Comparison of ENCODE assay signal across 13 cellular contexts in the genomic region with DNA sequence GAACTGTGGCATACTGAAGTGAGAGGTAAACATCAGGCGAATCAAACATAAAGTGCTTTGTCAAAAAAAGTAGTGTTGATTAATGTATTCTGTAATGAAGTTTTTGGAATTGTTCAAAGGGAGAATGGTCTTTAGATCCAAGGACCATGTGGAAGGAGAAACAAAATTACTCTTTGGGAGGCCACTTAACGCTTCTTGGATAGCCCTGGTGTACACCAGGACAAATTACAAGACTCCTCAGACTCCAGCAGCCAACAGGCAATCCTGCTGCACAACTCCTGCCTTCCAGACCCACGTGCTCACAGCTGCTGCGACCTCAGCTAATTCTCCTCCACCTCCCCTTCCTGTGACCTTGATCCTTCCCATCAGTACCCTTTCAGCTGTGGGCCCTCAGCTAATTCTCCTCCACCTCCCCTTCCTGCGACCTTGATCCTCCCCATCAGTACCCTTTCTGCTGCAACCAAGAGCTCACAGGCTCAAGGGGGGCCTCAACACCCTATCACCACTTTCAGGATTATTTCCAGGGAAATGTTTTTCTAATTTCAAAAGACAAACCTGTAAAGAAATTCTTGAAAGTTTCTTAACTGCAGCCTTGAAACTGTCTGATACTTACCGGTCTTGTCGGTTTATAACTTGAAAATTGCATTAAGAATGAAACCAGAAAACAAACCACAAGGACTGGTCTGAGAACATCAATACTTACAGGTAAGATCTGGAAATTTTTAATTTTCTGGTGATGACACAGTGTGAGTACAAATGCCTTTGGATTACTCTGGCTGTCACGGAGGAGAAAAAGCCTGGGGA. TPM values are rescaled to one million over a fixed set of nuclear protein-coding genes. Genes with fewer than 3 reads are reported as not detected.
DNase-seq lines count a peak whose midpoint lies in the region; ATAC-seq, FAIRE-seq and TF ChIP-seq lines count a peak whose summit lies in the region.
"Had no signal": no experiment of that assay in that cellular context is flagged by ENCODE, and none has a peak within 500 bp of the region (broad histone marks: within the 10 kb centered on the region; RNA-seq: fewer than 3 reads in every experiment).

No MANE protein-coding gene starts in this region.

- TF ChIP-seq CTCF in natural killer cell (IDR thresholded peaks at IDR 0.05) (no peak), OCI-LY3 (IDR thresholded peaks at IDR 0.05; ENCODE audit: low read depth, low read length) (no peak)

- peaks cover 5 to 14% of the 10 kb centered on the region in 2 donors for H3K4me1 Mint-ChIP-seq in natural killer cell treated with Interleukin-12 subunit alpha and Interleukin-12 subunit beta and Interleukin-15 and Interleukin-18, amount 100 ng/mL, for 72 hours (ENCODE audit: low read depth in 2 of 2)
- no peaks in the 10 kb centered on the region for H3K4me1 Mint-ChIP-seq in natural killer cell
- H3K4me1 Mint-ChIP-seq in CD4-positive, alpha-beta memory T cell = peaks cover 13 to 18% (median 17%) of the 10 kb centered on the region in 4 donors

- no peaks in the 10 kb centered on the region for H3K36me3 Mint-ChIP-seq in natural killer cell treated with Interleukin-12 subunit alpha and Interleukin-12 subunit beta and Interleukin-15 and Interleukin-18, amount 100 ng/mL, for 72 hours
- no peaks in the 10 kb centered on the region for H3K36me3 Mint-ChIP-seq in natural killer cell
- H3K36me3 Mint-ChIP-seq in CD4-positive, alpha-beta memory T cell = peaks cover 2 to 20% of the 10 kb centered on the region in 2 donors

- no peak overlapping the region for H2BK12ac ChIP-seq in mesenchymal stem cell (ENCODE audit: low read length in 2 of 2)

- peaks cover 77% of the 10 kb centered on the region for H3K27me3 ChIP-seq in OCI-LY3 (ENCODE audit: low read depth, low read length)
- no peaks in the 10 kb centered on the region for H3K27me3 ChIP-seq in mesenchymal stem cell (ENCODE audit: control insufficient read depth in 1 of 2, insufficient read depth in 1 of 2, low read length in 2 of 2)
- H3K27me3 ChIP-seq in CD4-positive, alpha-beta memory T cell (ENCODE audit: insufficient read depth, low read length) = no peaks in the 10 kb centered on the region
- H3K27me3 ChIP-seq: uterus had no signal

- H3K23ac ChIP-seq in mesenchymal stem cell (ENCODE audit: low read length in 2 of 2) = no peak overlapping the region

- no peak overlapping the region for H2AFZ ChIP-seq in OCI-LY3 (ENCODE audit: low read depth, low read length)
- no peak overlapping the region for H2AFZ ChIP-seq in mesenchymal stem cell (ENCODE audit: low read depth, low read length)

- no peak for FAIRE-seq in urothelium cell line (lab: Jason Lieb, UNC)

- H4K91ac ChIP-seq in mesenchymal stem cell (ENCODE audit: low read length) = no peak overlapping the region

- 93% methylated on average over 7 of the region's 8 CpGs for WGBS in mesenchymal stem cell

- peak overlapping the region in 1 of 2 donors; percentile 7 for H3K27ac Mint-ChIP-seq in natural killer cell treated with Interleukin-12 subunit alpha and Interleukin-12 subunit beta and Interleukin-15 and Interleukin-18, amount 100 ng/mL, for 72 hours
- no peak overlapping the region for H3K27ac Mint-ChIP-seq in natural killer cell
- peak overlapping the region in 3 of 7 donors; percentile 22 to 85 (median 54) for H3K27ac Mint-ChIP-seq in CD4-positive, alpha-beta memory T cell

- H2BK120ac ChIP-seq in mesenchymal stem cell (ENCODE audit: low read depth, low read length) = no peak overlapping the region

- CTCF ChIA-PET in CD4-positive, alpha-beta memory T cell (lab: Charles Lee; ENCODE audit: partially characterized antibody) = interaction anchor here (0.9 to 6.6 kb wide), 8 partner anchors 15 to 127 kb away, joined by 4 to 94 read pairs (median 12); no protein-coding TSS in a partner anchor

- peak overlapping the region; percentile 53 for H3K4me3 Mint-ChIP-seq in natural killer cell treated with Interleukin-12 subunit alpha and Interleukin-12 subunit beta and Interleukin-15 and Interleukin-18, amount 100 ng/mL, for 72 hours
- no peak overlapping the region for H3K4me3 Mint-ChIP-seq in natural killer cell
- peak overlapping the region in 3 of 8 donors; percentile 15 to 53 (median 40) for H3K4me3 Mint-ChIP-seq in CD4-positive, alpha-beta memory T cell

- H3K4me1 ChIP-seq in OCI-LY3 (ENCODE audit: low read length) = peaks cover 24% of the 10 kb centered on the region
- H3K4me1 ChIP-seq in mesenchymal stem cell (ENCODE audit: control insufficient read depth, insufficient read depth, low read depth, low read length) = peaks cover 19% of the 10 kb centered on the region
- H3K4me1 ChIP-seq in CD4-positive, alpha-beta memory T cell (ENCODE audit: insufficient read depth, low read length) = peaks cover 18% of the 10 kb centered on the region
- H3K4me1 ChIP-seq: HAP-1, uterus had no signal

- no peak overlapping the region for H3K27ac ChIP-seq in OCI-LY3 (ENCODE audit: low read length)
- no peak overlapping the region for H3K27ac ChIP-seq in mesenchymal stem cell (ENCODE audit: low read length, poor library complexity, severe bottlenecking)
- no peak overlapping the region for H3K27ac ChIP-seq in CD4-positive, alpha-beta memory T cell (ENCODE audit: low read depth, low read length)
- H3K27ac ChIP-seq: uterus had no signal

- H3K79me2 ChIP-seq in OCI-LY3 (ENCODE audit: low read length) = no peaks in the 10 kb centered on the region

- DNase-seq in natural killer cell treated with Interleukin-12 subunit alpha and Interleukin-12 subunit beta and Interleukin-15 and Interleukin-18, amount 100 ng/mL, for 72 hours (ENCODE audit: low spot score) = no peak
- no peak for DNase-seq in natural killer cell
- no peak for DNase-seq in NCI-H524 treated with DMSO at 0.1 percent for 48 hours (lab: John Stamatoyannopoulos, UW)
- no peak for DNase-seq in urothelium cell line (ENCODE audit: low spot score)
- DNase-seq in mesenchymal stem cell = no peak
- no peak for DNase-seq in CD4-positive, alpha-beta memory T cell
- DNase-seq: KBM-7, occipital lobe had no signal

- H4K8ac ChIP-seq in mesenchymal stem cell (ENCODE audit: low read length) = no peak overlapping the region

- peak in 1 of 2 donors; percentile 64 for ATAC-seq in natural killer cell treated with Interleukin-12 subunit alpha and Interleukin-12 subunit beta and Interleukin-15 and Interleukin-18, amount 100 ng/mL, for 72 hours
- no peak for ATAC-seq in natural killer cell
- ATAC-seq in HG02852 (IDR thresholded peaks at IDR 0.05; ENCODE audit: unreplicated experiment) = peak; percentile 64

- peaks cover 8% of the 10 kb centered on the region for H3K79me1 ChIP-seq in mesenchymal stem cell (replicated peaks; ENCODE audit: low read length, poor library complexity, severe bottlenecking)

- intact Hi-C loops in natural killer cell (cut with micrococcal nuclease) = loop anchor here (5.0 kb wide), 1 partner anchor 37 kb away; no protein-coding TSS in a partner anchor
- intact Hi-C loops in CD4-positive, alpha-beta memory T cell (cut with micrococcal nuclease) = loop anchor here (1.0 kb wide), 1 partner anchor 38 kb away; no protein-coding TSS in a partner anchor

- no peak overlapping the region for H3K4ac ChIP-seq in mesenchymal stem cell (ENCODE audit: low read depth in 1 of 2, low read length in 2 of 2)

- no peak overlapping the region for H2AK5ac ChIP-seq in mesenchymal stem cell (ENCODE audit: low read length, severe bottlenecking)

- no peak overlapping the region for H3K18ac ChIP-seq in mesenchymal stem cell (ENCODE audit: low read depth in 1 of 2, low read length in 2 of 2)

- no peak overlapping the region for H2BK15ac ChIP-seq in mesenchymal stem cell (ENCODE audit: low read depth, poor library complexity, severe bottlenecking)

- H4K20me1 ChIP-seq in OCI-LY3 (ENCODE audit: insufficient read depth, low read length) = no peaks in the 10 kb centered on the region

- no peaks in the 10 kb centered on the region for H3K9me3 ChIP-seq in OCI-LY3 (ENCODE audit: insufficient read depth, low read length)
- no peaks in the 10 kb centered on the region for H3K9me3 ChIP-seq in mesenchymal stem cell (ENCODE audit: control insufficient read depth, low read length)
- no peaks in the 10 kb centered on the region for H3K9me3 ChIP-seq in CD4-positive, alpha-beta memory T cell (ENCODE audit: control insufficient read depth in 1 of 2, low read length in 2 of 2)
- H3K9me3 ChIP-seq: HAP-1, uterus had no signal

- H3K36me3 ChIP-seq in OCI-LY3 (replicated peaks; ENCODE audit: low read depth, low read length) (no peaks in the 10 kb centered on the region), mesenchymal stem cell (ENCODE audit: control insufficient read depth in 1 of 2, insufficient read depth in 2 of 2, low read depth in 1 of 2, low read length in 2 of 2) (peaks cover 38 to 71% of the 10 kb centered on the region in 2 experiments)
- H3K36me3 ChIP-seq in CD4-positive, alpha-beta memory T cell (ENCODE audit: insufficient read depth, low read length) = no peaks in the 10 kb centered on the region
- H3K36me3 ChIP-seq: uterus had no signal

- H3K9me3 Mint-ChIP-seq in natural killer cell treated with Interleukin-12 subunit alpha and Interleukin-12 subunit beta and Interleukin-15 and Interleukin-18, amount 100 ng/mL, for 72 hours = no peaks in the 10 kb centered on the region
- H3K9me3 Mint-ChIP-seq in natural killer cell = no peaks in the 10 kb centered on the region
- no peaks in the 10 kb centered on the region for H3K9me3 Mint-ChIP-seq in CD4-positive, alpha-beta memory T cell

- POLR2A ChIA-PET in CD4-positive, alpha-beta memory T cell (lab: Charles Lee; ENCODE audit: partially characterized antibody) = no interaction called here

- no peak overlapping the region for H3K14ac ChIP-seq in mesenchymal stem cell (ENCODE audit: low read length in 2 of 2)

- no peak overlapping the region for H2BK5ac ChIP-seq in mesenchymal stem cell (ENCODE audit: low read depth, low read length, poor library complexity, severe bottlenecking)

- H3K4me3 ChIP-seq in OCI-LY3 (ENCODE audit: low read length) (no peak overlapping the region), mesenchymal stem cell (ENCODE audit: insufficient read depth in 1 of 2, low read depth in 1 of 2, low read length in 2 of 2) (no peak overlapping the region)
- no peak overlapping the region for H3K4me3 ChIP-seq in CD4-positive, alpha-beta memory T cell (ENCODE audit: low read length in 2 of 2)
- H3K4me3 ChIP-seq: HAP-1, uterus had no signal

- peaks cover 8 to 20% of the 10 kb centered on the region in 2 donors for H3K27me3 Mint-ChIP-seq in natural killer cell treated with Interleukin-12 subunit alpha and Interleukin-12 subunit beta and Interleukin-15 and Interleukin-18, amount 100 ng/mL, for 72 hours
- H3K27me3 Mint-ChIP-seq in natural killer cell (ENCODE audit: low read depth in 2 of 2) = peaks cover 10 to 12% of the 10 kb centered on the region in 2 donors
- H3K27me3 Mint-ChIP-seq in CD4-positive, alpha-beta memory T cell = peaks cover 0 to 5% of the 10 kb centered on the region in 2 donors

- peak overlapping the region; percentile 1; the same call in 1 of the 2 replicates for H3K4me2 ChIP-seq in OCI-LY3 (ENCODE audit: low read length)
- H3K4me2 ChIP-seq in mesenchymal stem cell (ENCODE audit: low read length, poor library complexity, severe bottlenecking) = no peak overlapping the region

- H3K9ac ChIP-seq in OCI-LY3 (ENCODE audit: low read length) = no peak overlapping the region
- H3K9ac ChIP-seq in mesenchymal stem cell (ENCODE audit: low read length) = no peak overlapping the region

RNA-seq across cellular contexts. Expression of gene DDC, which starts 29.7 kb away (rescaled TPM):
- not detected for total RNA-seq in natural killer cell treated with Interleukin-12 subunit alpha and Interleukin-12 subunit beta and Interleukin-15 and Interleukin-18, amount 100 ng/mL, for 72 hours
- total RNA-seq in natural killer cell = not detected
- polyA plus RNA-seq in mesenchymal stem cell (2013, experiment 1 of 2) = not detected
- polyA plus RNA-seq in mesenchymal stem cell (2013, experiment 2 of 2) = not detected
- total RNA-seq in CD4-positive, alpha-beta memory T cell = not detected
- not detected for polyA plus RNA-seq in CD4-positive, alpha-beta memory T cell
- total RNA-seq: occipital lobe, Right ventricle myocardium inferior, uterus had no signal
